Comparison of ENCODE assay signal across 8 cellular contexts in the genomic region with DNA sequence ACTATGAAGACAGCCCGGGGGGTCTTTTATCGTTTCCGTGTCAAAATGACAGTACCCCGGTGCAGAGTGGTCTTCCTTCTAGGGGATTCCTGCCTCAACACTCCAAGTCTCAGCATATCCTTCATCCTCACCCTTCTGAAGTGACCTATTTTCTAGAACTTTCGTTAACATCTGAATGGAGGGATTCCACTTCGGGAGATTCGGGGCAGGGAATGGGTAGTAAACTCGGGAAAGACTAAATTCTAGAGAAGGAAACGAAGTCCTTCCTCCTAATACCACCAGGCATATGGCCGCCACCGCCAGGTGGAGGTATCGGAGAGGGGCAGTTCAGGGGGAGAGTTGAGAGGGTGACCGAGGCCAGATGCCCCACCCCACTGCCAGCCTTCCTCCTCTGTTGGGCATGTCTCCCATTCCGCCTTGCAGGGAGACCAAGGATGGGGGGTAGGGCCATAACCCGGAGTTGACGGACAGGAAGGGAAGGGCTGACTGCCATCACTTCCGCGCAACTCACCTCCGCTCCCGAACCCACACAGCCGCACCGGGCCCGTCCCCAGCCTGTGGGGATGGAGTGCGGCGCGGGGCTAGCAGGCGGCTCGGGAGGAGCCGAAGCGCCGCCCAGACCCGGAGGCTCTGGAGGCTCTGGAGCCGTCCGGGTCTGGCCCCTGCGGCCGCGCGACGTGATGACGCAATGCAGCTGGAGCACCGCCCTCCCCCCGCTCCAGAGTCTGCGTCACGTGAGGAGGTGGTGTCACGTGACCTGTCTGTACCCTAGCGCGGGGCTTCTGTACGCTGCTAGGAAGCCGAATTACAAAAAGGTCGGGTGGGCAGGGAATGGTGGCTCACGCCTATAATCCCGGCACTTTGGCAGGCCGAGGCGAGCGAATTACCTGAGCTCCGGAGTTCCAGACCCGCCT. TPM values are rescaled to one million over a fixed set of nuclear protein-coding genes. Genes with fewer than 3 reads are reported as not detected.
A peak's percentile ranks its signal among the peaks of the same experiment; 100 is the strongest.
DNase-seq lines count a peak whose midpoint lies in the region; ATAC-seq, FAIRE-seq and TF ChIP-seq lines count a peak whose summit lies in the region.

Gene KLHL12, minus strand, starts transcription at position 657 of the 914 bp plus-strand sequence. CDS start 2,072 bp downstream, outside the sequence.

- no peaks in the 10 kb centered on the region for H3K9me3 Mint-ChIP-seq in astrocyte (ENCODE audit: unreplicated experiment)

- intact Hi-C loops in aorta (cut with DNase I), result loop anchor here (1.0 to 5.0 kb wide), 3 partner anchors 40 to 80 kb away; partner anchors contain the start of genes CYB5R1 (in 2 of the 2) and TMEM183A (in 1 of the 2)

- 1% methylated on average over 56 to 57 of the region's 57 CpGs for WGBS in aorta, 2 donors

- H3K36me3 ChIP-seq in astrocyte (ENCODE audit: insufficient read depth, low read length), result peaks cover 4% of the 10 kb centered on the region
- no peaks in the 10 kb centered on the region for H3K36me3 ChIP-seq in rectal smooth muscle tissue (ENCODE audit: control insufficient read depth, insufficient read depth, low read length)
- no peaks in the 10 kb centered on the region for H3K36me3 ChIP-seq in aorta (ENCODE audit: control insufficient read depth in 1 of 2, insufficient read depth in 2 of 2, low read length in 1 of 2)

- H4K20me1 ChIP-seq in astrocyte (ENCODE audit: insufficient read depth, low read length), result no peaks in the 10 kb centered on the region

- DNase-seq in GM18507 (ENCODE audit: extremely low spot score, insufficient read length, low read depth) (peak; percentile 98), NCI-H2029 (lab: John Stamatoyannopoulos, UW) (peak; percentile 93), T-helper 22 cell (ENCODE audit: low read depth) (peak; percentile 91), astrocyte (ENCODE audit: low read depth) (peak; percentile 88), hepatic stellate cell (ENCODE audit: low spot score) (peak; percentile 96), aorta (peak; percentile 98 to 99)

- H3K9me3 ChIP-seq in astrocyte (ENCODE audit: insufficient read depth, low read depth, low read length) (no peaks in the 10 kb centered on the region), aorta (ENCODE audit: control insufficient read depth, low read length) (no peaks in the 10 kb centered on the region)

- peak within 1 kb of the TSS; percentile 89 for H3K4me3 Mint-ChIP-seq in astrocyte (ENCODE audit: unreplicated experiment)

- H3K9ac ChIP-seq in astrocyte (ENCODE audit: low read length) (peak within 1 kb of the TSS; percentile 89), rectal smooth muscle tissue (ENCODE audit: low read length) (peak within 1 kb of the TSS; percentile 88)

- H3K27ac ChIP-seq in astrocyte (ENCODE audit: low read depth, low read length) (peak within 1 kb of the TSS; percentile 86), rectal smooth muscle tissue (ENCODE audit: low read depth, low read length) (peak within 1 kb of the TSS; percentile 91), aorta (ENCODE audit: low read depth in 1 of 2, low read length in 2 of 2) (peak within 1 kb of the TSS; percentile 31 to 53)

- H3K27me3 Mint-ChIP-seq in astrocyte (ENCODE audit: low read depth, unreplicated experiment), result peaks cover 3% of the 10 kb centered on the region

- H3K4me1 ChIP-seq in astrocyte (ENCODE audit: insufficient read depth, low read length) (no peaks in the 10 kb centered on the region), rectal smooth muscle tissue (ENCODE audit: control insufficient read depth, insufficient read depth, low read length) (peaks cover 5% of the 10 kb centered on the region), aorta (ENCODE audit: control insufficient read depth in 1 of 2, insufficient read depth in 2 of 2, low read length in 2 of 2) (no peaks in the 10 kb centered on the region)

- H3K27ac Mint-ChIP-seq in astrocyte (ENCODE audit: unreplicated experiment), result peak within 1 kb of the TSS; percentile 73

- FAIRE-seq in GM18507 (lab: Jason Lieb, UNC) (peak; percentile 98), astrocyte (lab: Jason Lieb, UNC) (no peak)

- peaks cover 11% of the 10 kb centered on the region for H3K79me2 ChIP-seq in astrocyte (ENCODE audit: insufficient read depth, low read length)

- H3K27me3 ChIP-seq in astrocyte (ENCODE audit: insufficient read depth, low read length) (no peaks in the 10 kb centered on the region), rectal smooth muscle tissue (ENCODE audit: control insufficient read depth, insufficient read depth, low read length) (no peaks in the 10 kb centered on the region), aorta (ENCODE audit: control insufficient read depth in 1 of 2, insufficient read depth in 2 of 2, low read length in 1 of 2) (no peaks in the 10 kb centered on the region)

- peaks cover 2% of the 10 kb centered on the region for H3K36me3 Mint-ChIP-seq in astrocyte (ENCODE audit: low read depth, unreplicated experiment)

- H2AFZ ChIP-seq in astrocyte (ENCODE audit: low read depth, low read length), result peak within 1 kb of the TSS; percentile 92

- peak within 1 kb of the TSS; percentile 88 for H3K4me2 ChIP-seq in astrocyte (ENCODE audit: low read length)

- TF ChIP-seq CTCF in astrocyte (IDR thresholded peaks at IDR 0.05; ENCODE audit: insufficient read depth, low read depth, low read length), result peak; percentile 49

- H3K4me1 Mint-ChIP-seq in astrocyte (ENCODE audit: low read depth, unreplicated experiment), result peaks cover 4% of the 10 kb centered on the region

- ATAC-seq in HG02981 (IDR thresholded peaks at IDR 0.05; ENCODE audit: unreplicated experiment) (peak; percentile 90), aorta (ENCODE audit: low FRiP score) (peak; percentile 100)

- H3K4me3 ChIP-seq in astrocyte (ENCODE audit: insufficient read depth, low read depth, low read length) (peak within 1 kb of the TSS; percentile 82), rectal smooth muscle tissue (ENCODE audit: low read length) (peak within 1 kb of the TSS; percentile 93), aorta (ENCODE audit: low read length in 2 of 2) (peak within 1 kb of the TSS; percentile 50 to 61)

RNA-seq across cellular contexts. Expression of gene KLHL12, which starts in this region (rescaled TPM):
- total RNA-seq in astrocyte, result 23.9 and 24.9 TPM in 2 replicates
- total RNA-seq in aorta, result 10 to 100 TPM; 15.9 to 17.9 TPM
- polyA plus RNA-seq in aorta, result 10 to 100 TPM; 12.6 to 13.6 TPM

Comparison
In these comparisons a context has a peak if more than half of its experiments do, and no peak if none do; other contexts are left out.
1. Peak in every context shown above with its lines: DNase-seq, ATAC-seq, H3K4me3 ChIP-seq and H3K27ac ChIP-seq.